In genomic region chr7:2688409-2689342, GRCh38 we compare ENCODE assay signal across 9 cellular contexts. TPM values are rescaled to one million over a fixed set of nuclear protein-coding genes. Genes with fewer than 3 reads are reported as not detected.
DNase-seq lines count a peak whose midpoint lies in the region; ATAC-seq and TF ChIP-seq lines count a peak whose summit lies in the region.
"Had no signal": no experiment of that assay in that cellular context is flagged by ENCODE, and none has a peak within 500 bp of the region (broad histone marks: within the 10 kb centered on the region; RNA-seq: fewer than 3 reads in every experiment).

No MANE protein-coding gene starts in this region.

- intact Hi-C loops in IMR-90 (cut with micrococcal nuclease): no loop called here
- intact Hi-C loops in sigmoid colon (cut with DNase I): loop anchor here (10.0 kb wide), 1 partner anchor 234 kb away; no protein-coding TSS in a partner anchor

- H3K36me3 ChIP-seq in IMR-90 (ENCODE audit: control insufficient read depth, insufficient read depth, low read length): no peaks in the 10 kb centered on the region
- H3K36me3 ChIP-seq in sigmoid colon: no peaks in the 10 kb centered on the region

- no peak overlapping the region for H3K9ac ChIP-seq in IMR-90 (ENCODE audit: low read depth, low read length)
- H3K9ac ChIP-seq: parathyroid adenoma had no signal

- no peak overlapping the region for H3K14ac ChIP-seq in IMR-90 (replicated peaks; ENCODE audit: low read depth, low read length)

- no peak for TF ChIP-seq RAD21 in IMR-90 (IDR thresholded peaks at IDR 0.05; ENCODE audit: low read length)

- no peak for TF ChIP-seq EP300 in sigmoid colon (IDR thresholded peaks at IDR 0.05)

- H2BK120ac ChIP-seq in IMR-90 (ENCODE audit: low read depth, low read length): peak overlapping the region; percentile 19; the same call in 1 of the 2 replicates

- WGBS in IMR-90 (ENCODE audit: extremely low coverage in 2 of 2, insufficient read length in 1 of 2), 2 experiments: 20% methylated on average over 7 of the region's 62 CpGs; no CpG with 5 or more reads in 1 of the 2 experiments
- 5 to 6% methylated on average over 62 of the region's 62 CpGs for WGBS in sigmoid colon, 2 donors

- ATAC-seq in GM21528 (IDR thresholded peaks at IDR 0.05; ENCODE audit: low FRiP score, unreplicated experiment): peak; percentile 80
- ATAC-seq in IMR-90 (ENCODE audit: low read depth): peak; percentile 19

- H3K4ac ChIP-seq in IMR-90 (ENCODE audit: low read depth, low read length): no peak overlapping the region

- peak overlapping the region; percentile 34; the same call in 1 of the 2 replicates for H3K4me2 ChIP-seq in IMR-90 (ENCODE audit: low read depth, low read length)

- dilution Hi-C loops in IMR-90 (cut with HindIII; ENCODE audit: low sequenced_read_pairs, unreplicated experiment): no loop called here

- in situ Hi-C loops in GM13976 (cut with MboI; ENCODE audit: low sequenced_read_pairs, unreplicated experiment): no loop called here
- in situ Hi-C loops in IMR-90 (cut with MboI; ENCODE audit: low sequenced_read_pairs): loop anchor here (25.0 kb wide), 1 partner anchor 474 kb away; no protein-coding TSS in a partner anchor

- no peak overlapping the region for H2AK5ac ChIP-seq in IMR-90 (ENCODE audit: low read depth, low read length)

- no peaks in the 10 kb centered on the region for H3K9me1 ChIP-seq in IMR-90 (ENCODE audit: insufficient read depth, low read length)

- H2AK9ac ChIP-seq in IMR-90 (replicated peaks; ENCODE audit: low read depth, low read length, poor library complexity): peak overlapping the region; percentile 55

- H2BK20ac ChIP-seq in IMR-90 (ENCODE audit: low read depth, low read length): no peak overlapping the region; the same call in none of the 2 replicates

- CTCF ChIA-PET in IMR-90 (lab: Yijun Ruan, JAX): interaction anchor here (1.4 kb wide), 1 partner anchor 7 kb away, joined by 5 read pairs; no protein-coding TSS in a partner anchor

- no peak overlapping the region for H4K91ac ChIP-seq in IMR-90 (ENCODE audit: insufficient read depth, low read depth, low read length)

- H3K79me1 ChIP-seq in IMR-90 (ENCODE audit: low read depth in 1 of 2, low read length in 2 of 2): no peaks in the 10 kb centered on the region

- no peak overlapping the region for H3K56ac ChIP-seq in IMR-90 (ENCODE audit: extremely low read depth, insufficient read depth, low read length)

- H2BK15ac ChIP-seq in IMR-90 (ENCODE audit: low read depth, low read length): no peak overlapping the region

- BruUV-seq in IMR-90 (replicated peaks; lab: Mats Ljungman, UMichigan): no TSS peak

- H4K8ac ChIP-seq in IMR-90 (ENCODE audit: low read depth in 2 of 2, low read length in 2 of 2): no peak overlapping the region

- TF ChIP-seq POLR2A in IMR-90 (IDR thresholded peaks at IDR 0.05; ENCODE audit: low read depth, low read length) (no peak), sigmoid colon (IDR thresholded peaks at IDR 0.05) (no peak)

- TF ChIP-seq CTCF in GM13976 (IDR thresholded peaks at IDR 0.05; ENCODE audit: borderline replicate concordance, control extremely low read depth, extremely low read depth, insufficient read depth, missing control alignments) (no peak), IMR-90 (conservative IDR thresholded peaks at IDR 0.05; ENCODE audit: low read depth, low read length) (no peak), fibroblast of villous mesenchyme (IDR thresholded peaks at IDR 0.05; ENCODE audit: insufficient read depth, low read depth, low read length) (no peak), sigmoid colon (IDR thresholded peaks at IDR 0.05) (no peak)

- POLR2A ChIA-PET in IMR-90 (lab: Charles Lee; ENCODE audit: unreplicated experiment): no interaction called here

- DNase-seq in GM13976 (ENCODE audit: low spot score) (peak; percentile 80), IMR-90 (no peak), fibroblast of villous mesenchyme (ENCODE audit: low read depth) (no peak), sigmoid colon (no peak), NCI-H2196 treated with DMSO at 0.1 percent for 48 hours (lab: John Stamatoyannopoulos, UW; ENCODE audit: unreplicated experiment) (no peak), HCEC 1CT (no peak), Kasumi-1 (lab: John Stamatoyannopoulos, UW) (no peak)

- H3K23ac ChIP-seq in IMR-90 (ENCODE audit: low read depth, low read length): no peak overlapping the region; the same call in 1 of the 2 replicates

- H4K20me1 ChIP-seq in IMR-90 (ENCODE audit: insufficient read depth, low read length): no peaks in the 10 kb centered on the region

- peak overlapping the region; percentile 80 for H2AFZ ChIP-seq in IMR-90 (replicated peaks; ENCODE audit: low read length, poor library complexity)
- H2AFZ ChIP-seq: parathyroid adenoma had no signal

- H3K4me3 ChIP-seq in IMR-90 (ENCODE audit: insufficient read depth, low read depth, low read length) (peak overlapping the region; percentile 17), fibroblast of villous mesenchyme (ENCODE audit: low read depth, low read length) (peak overlapping the region; percentile 34), sigmoid colon (peak overlapping the region in 3 of 4 donors; percentile 9 to 31 (median 30))

- H3K4me1 ChIP-seq in IMR-90 (ENCODE audit: control insufficient read depth, insufficient read depth, low read length) (peaks cover 6% of the 10 kb centered on the region), sigmoid colon (peaks cover 0 to 20% (median 18%) of the 10 kb centered on the region in 4 donors)
- H3K4me1 ChIP-seq: parathyroid adenoma had no signal

- H3K27me3 ChIP-seq in IMR-90 (ENCODE audit: control insufficient read depth, insufficient read depth, low read length) (peaks cover 9% of the 10 kb centered on the region; the same call in 1 of the 2 replicates), sigmoid colon (peaks cover 15 to 58% (median 31%) of the 10 kb centered on the region in 3 donors)

- no peak overlapping the region for H4K5ac ChIP-seq in IMR-90 (ENCODE audit: low read depth, low read length)

- no peak overlapping the region for H2BK5ac ChIP-seq in IMR-90 (ENCODE audit: low read depth, low read length, poor library complexity, severe bottlenecking)

- H3K18ac ChIP-seq in IMR-90 (ENCODE audit: low read depth, low read length): no peak overlapping the region

- no peaks in the 10 kb centered on the region for H3K9me3 ChIP-seq in IMR-90 (ENCODE audit: control insufficient read depth, insufficient read depth, low read length)
- no peaks in the 10 kb centered on the region for H3K9me3 ChIP-seq in sigmoid colon

- no peak overlapping the region for H3K27ac ChIP-seq in IMR-90 (ENCODE audit: insufficient read depth, low read length)
- H3K27ac ChIP-seq in sigmoid colon: no peak overlapping the region
- H3K27ac ChIP-seq: parathyroid adenoma had no signal

TF ChIP-seq in IMR-90, 13 proteins besides CTCF, POLR2A, EP300 and RAD21:
- TF ChIP-seq MAFK (IDR thresholded peaks at IDR 0.05; ENCODE audit: low read depth, low read length): no peak
- no peak for TF ChIP-seq FOS (IDR thresholded peaks at IDR 0.05; ENCODE audit: low read depth, low read length)
- no peak for TF ChIP-seq MXI1 (IDR thresholded peaks at IDR 0.05; ENCODE audit: borderline replicate concordance, low read depth, low read length)
- TF ChIP-seq RFX5 (IDR thresholded peaks at IDR 0.05; ENCODE audit: low read depth, low read length): no peak
- TF ChIP-seq NFE2L2 (IDR thresholded peaks at IDR 0.05; ENCODE audit: low read depth, low read length): no peak
- TF ChIP-seq BHLHE40 (IDR thresholded peaks at IDR 0.05; ENCODE audit: low read depth, low read length): no peak
- TF ChIP-seq RCOR1 (IDR thresholded peaks at IDR 0.05; ENCODE audit: insufficient replicate concordance, low read length): no peak
- TF ChIP-seq CEBPB (IDR thresholded peaks at IDR 0.05; ENCODE audit: low read depth, low read length): no peak
- TF ChIP-seq, protein P1, sequence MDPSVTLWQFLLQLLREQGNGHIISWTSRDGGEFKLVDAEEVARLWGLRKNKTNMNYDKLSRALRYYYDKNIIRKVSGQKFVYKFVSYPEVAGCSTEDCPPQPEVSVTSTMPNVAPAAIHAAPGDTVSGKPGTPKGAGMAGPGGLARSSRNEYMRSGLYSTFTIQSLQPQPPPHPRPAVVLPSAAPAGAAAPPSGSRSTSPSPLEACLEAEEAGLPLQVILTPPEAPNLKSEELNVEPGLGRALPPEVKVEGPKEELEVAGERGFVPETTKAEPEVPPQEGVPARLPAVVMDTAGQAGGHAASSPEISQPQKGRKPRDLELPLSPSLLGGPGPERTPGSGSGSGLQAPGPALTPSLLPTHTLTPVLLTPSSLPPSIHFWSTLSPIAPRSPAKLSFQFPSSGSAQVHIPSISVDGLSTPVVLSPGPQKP (IDR thresholded peaks at IDR 0.05; ENCODE audit: borderline replicate concordance, low read depth, low read length): no peak
- no peak for TF ChIP-seq MAZ (IDR thresholded peaks at IDR 0.05; ENCODE audit: borderline replicate concordance, low read depth, low read length)
- no peak for TF ChIP-seq CHD1 (IDR thresholded peaks at IDR 0.05; ENCODE audit: low read depth, low read length)
- TF ChIP-seq, protein P2, sequence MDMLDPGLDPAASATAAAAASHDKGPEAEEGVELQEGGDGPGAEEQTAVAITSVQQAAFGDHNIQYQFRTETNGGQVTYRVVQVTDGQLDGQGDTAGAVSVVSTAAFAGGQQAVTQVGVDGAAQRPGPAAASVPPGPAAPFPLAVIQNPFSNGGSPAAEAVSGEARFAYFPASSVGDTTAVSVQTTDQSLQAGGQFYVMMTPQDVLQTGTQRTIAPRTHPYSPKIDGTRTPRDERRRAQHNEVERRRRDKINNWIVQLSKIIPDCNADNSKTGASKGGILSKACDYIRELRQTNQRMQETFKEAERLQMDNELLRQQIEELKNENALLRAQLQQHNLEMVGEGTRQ (IDR thresholded peaks at IDR 0.05; ENCODE audit: low read depth, low read length): no peak
- TF ChIP-seq SMC3 (IDR thresholded peaks at IDR 0.05; ENCODE audit: low read depth, low read length): no peak

RNA-seq across cellular contexts. Expression of gene AMZ1, which starts 0.7 kb away (rescaled TPM):
- total RNA-seq in IMR-90 (2012; rRNA removed) (0.54 and 0.83 TPM in 2 replicates), fibroblast of villous mesenchyme (12.2 and 14.2 TPM in 2 replicates), sigmoid colon (1 to 10 TPM in 1 of 4 donors, under 1 TPM in 1, not detected in 2; 0.41 to 1.4 TPM)
- polyA plus RNA-seq in IMR-90 (2012; rRNA removed) (1.6 and 2.7 TPM in 2 replicates), sigmoid colon (under 1 TPM in 2 of 3 donors, not detected in 1; under 0.01 to 0.16 TPM)
- 0.93 and 1.5 TPM in 2 replicates for polyA plus RNA-seq in IMR-90 (2012; cell fraction: cytosol; rRNA removed)
- polyA plus RNA-seq in IMR-90 (2012; cell fraction: nucleus; rRNA removed; ENCODE audit: low replicate concordance): 1.8 and 3.4 TPM in 2 replicates

RNA-seq across cellular contexts. Expression of gene TTYH3, which starts 56.9 kb away (rescaled TPM):
- total RNA-seq in IMR-90 (2012; rRNA removed): 5.6 and 6.1 TPM in 2 replicates
- polyA plus RNA-seq in IMR-90 (2012; rRNA removed): 82.6 and 106 TPM in 2 replicates
- polyA plus RNA-seq in IMR-90 (2012; cell fraction: cytosol; rRNA removed): 56.1 and 135 TPM in 2 replicates
- 100 and 222 TPM in 2 replicates for polyA plus RNA-seq in IMR-90 (2012; cell fraction: nucleus; rRNA removed; ENCODE audit: low replicate concordance)
- total RNA-seq in fibroblast of villous mesenchyme: 61.3 and 77.3 TPM in 2 replicates
- 10 to 100 TPM; 10.2 to 19.4 (median 13.0) TPM for total RNA-seq in sigmoid colon
- polyA plus RNA-seq in sigmoid colon: 10 to 100 TPM in 2 of 3 donors, 1 to 10 TPM in 1; 5.4 to 41.7 (median 21.3) TPM
